8 cellular contexts compared by ENCODE assay signal in genomic region chr16:85253127-85253941, GRCh38.
A peak's percentile ranks its signal among the peaks of the same experiment; 100 is the strongest.
DNase-seq lines count a peak whose midpoint lies in the region; ATAC-seq and TF ChIP-seq lines count a peak whose summit lies in the region.

No MANE protein-coding gene starts in this region.

- no peak overlapping the region for H2AFZ ChIP-seq in PC-9

- peak; percentile 97 for TF ChIP-seq CTCF in BJ (IDR thresholded peaks at IDR 0.05; ENCODE audit: insufficient read depth, low read depth, low read length)
- TF ChIP-seq CTCF in PC-9 (conservative IDR thresholded peaks at IDR 0.05): peak; percentile 96
- peak; percentile 97 for TF ChIP-seq CTCF in progenitor cell of endocrine pancreas (IDR thresholded peaks at IDR 0.05; ENCODE audit: unreplicated experiment)
- peak; percentile 68 to 79 (median 75) for TF ChIP-seq CTCF in vagina (IDR thresholded peaks at IDR 0.05)

- H3K27ac Mint-ChIP-seq in progenitor cell of endocrine pancreas: no peak overlapping the region

- H3K9me3 ChIP-seq in PC-9 (ENCODE audit: insufficient read depth, low read depth) (no peaks in the 10 kb centered on the region), vagina (no peaks in the 10 kb centered on the region)

- H3K36me3 ChIP-seq in BJ (ENCODE audit: control insufficient read depth, insufficient read depth, low read length) (no peaks in the 10 kb centered on the region), PC-9 (ENCODE audit: low read depth) (no peaks in the 10 kb centered on the region), vagina (no peaks in the 10 kb centered on the region)

- H3K27ac ChIP-seq in PC-9 (no peak overlapping the region), vagina (no peak overlapping the region)

- peak; percentile 60 for ATAC-seq in GM21576 (IDR thresholded peaks at IDR 0.05; ENCODE audit: unreplicated experiment)

- no peaks in the 10 kb centered on the region for H3K36me3 Mint-ChIP-seq in progenitor cell of endocrine pancreas (ENCODE audit: insufficient read depth)

- H3K27me3 ChIP-seq in BJ (ENCODE audit: control insufficient read depth, insufficient read depth, low read length): no peaks in the 10 kb centered on the region
- no peaks in the 10 kb centered on the region for H3K27me3 ChIP-seq in PC-9 (ENCODE audit: insufficient read depth, low read depth)
- H3K27me3 ChIP-seq in vagina: no peaks in the 10 kb centered on the region

- H3K4me3 ChIP-seq in BJ (ENCODE audit: low read depth, low read length) (no peak overlapping the region), PC-9 (no peak overlapping the region), vagina (no peak overlapping the region)

- no peak for DNase-seq in BJ (ENCODE audit: low read depth)
- DNase-seq in PC-9: peak in 1 of 2 experiments; percentile 57
- peak; percentile 30 for DNase-seq in activated T-helper 9 cell treated with anti-CD3 and anti-CD28 coated beads, Interleukin-2, amount 50 U/mL, for 16 hours (ENCODE audit: low read depth)
- peak; percentile 24 for DNase-seq in globus pallidus (ENCODE audit: low spot score)
- peak; percentile 63 for DNase-seq in progenitor cell of endocrine pancreas (ENCODE audit: low spot score, unreplicated experiment)
- DNase-seq in vagina (ENCODE audit: extremely low spot score in 2 of 2): no peak
- no peak for DNase-seq in NCI-H2081 treated with DMSO at 0.1 percent for 48 hours (lab: John Stamatoyannopoulos, UW)

- no peak for TF ChIP-seq POLR2A in vagina (IDR thresholded peaks at IDR 0.05)

- peaks cover 1% of the 10 kb centered on the region for H3K4me1 Mint-ChIP-seq in progenitor cell of endocrine pancreas (ENCODE audit: low read depth)

- H3K4me2 ChIP-seq in PC-9: no peak overlapping the region

- H3K27me3 Mint-ChIP-seq in progenitor cell of endocrine pancreas: peaks cover 2% of the 10 kb centered on the region

- POLR2A ChIA-PET in BJ (lab: Charles Lee): no interaction called here
- POLR2A ChIA-PET in PC-9 (lab: Charles Lee; ENCODE audit: unreplicated experiment): no interaction called here

- H3K9me3 Mint-ChIP-seq in progenitor cell of endocrine pancreas (ENCODE audit: low read depth): no peaks in the 10 kb centered on the region

- no peaks in the 10 kb centered on the region for H3K9me2 ChIP-seq in PC-9 (ENCODE audit: insufficient read depth)

- H4K20me1 ChIP-seq in PC-9 (ENCODE audit: insufficient read depth): no peaks in the 10 kb centered on the region; the same call in none of the 2 replicates

- H3K4me1 ChIP-seq in PC-9 (replicated peaks; ENCODE audit: insufficient read depth) (no peaks in the 10 kb centered on the region), vagina (no peaks in the 10 kb centered on the region)

- no TSS peak for BruUV-seq in PC-9 (replicated peaks; lab: Mats Ljungman, UMichigan)

- H3F3A ChIP-seq in PC-9 (ENCODE audit: insufficient read depth, low read depth): no peaks in the 10 kb centered on the region

- intact Hi-C loops in PC-9 (cut with micrococcal nuclease; ENCODE audit: unreplicated experiment): no loop called here
- intact Hi-C loops in vagina (cut with DNase I): no loop called here

- CTCF ChIA-PET in BJ (lab: Yijun Ruan, JAX) (interaction anchor here (0.6 to 4.8 kb wide), 40 partner anchors 8 to 568 kb away, joined by 3 to 40 read pairs (median 4); no protein-coding TSS in a partner anchor), PC-9 (lab: Charles Lee) (interaction anchor here (0.6 kb wide), 2 partner anchors 224 to 388 kb away, joined by 4 read pairs; no protein-coding TSS in a partner anchor)

- H3K4me3 Mint-ChIP-seq in progenitor cell of endocrine pancreas (ENCODE audit: low read depth): no peak overlapping the region

- no peaks in the 10 kb centered on the region for H3K79me2 ChIP-seq in PC-9 (ENCODE audit: low read depth)

Comparison
In these comparisons a context has a peak if more than half of its experiments do, and no peak if none do; other contexts are left out.
1. DNase-seq: peak in activated T-helper 9 cell treated with anti-CD3 and anti-CD28 coated beads, Interleukin-2, amount 50 U/mL, for 16 hours (single experiment), globus pallidus (single experiment) and progenitor cell of endocrine pancreas (single experiment); none in BJ (single experiment), vagina (0 of 2) and NCI-H2081 treated with DMSO at 0.1 percent for 48 hours (single experiment).
2. Peak in every context shown above with its lines, with median percentiles within 50 percentile points of each other: CTCF ChIP-seq.